ENCODE assay signal across 29 cellular contexts in the genomic region with DNA sequence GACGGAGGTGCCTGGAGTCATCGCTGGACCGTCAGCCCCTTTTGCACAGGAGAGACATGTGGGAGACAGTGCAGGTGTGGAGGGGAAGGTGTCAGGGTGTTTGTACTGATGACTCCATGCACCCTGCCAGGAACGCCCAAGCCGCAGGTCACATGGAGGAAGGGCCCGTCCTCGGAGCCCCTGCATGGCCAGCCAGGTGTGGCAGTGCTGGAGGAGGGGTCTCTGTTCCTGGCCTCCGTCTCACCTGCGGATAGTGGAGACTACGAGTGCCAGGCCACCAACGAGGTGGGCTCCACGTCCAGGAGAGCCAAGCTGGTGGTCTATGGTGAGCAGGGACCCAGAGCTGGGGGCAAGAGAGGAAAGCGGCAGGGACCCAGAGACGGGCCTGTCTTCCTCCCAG.
"Had no signal": no experiment of that assay in that cellular context is flagged by ENCODE, and none has a peak within 500 bp of the region (broad histone marks: within the 10 kb centered on the region; RNA-seq: fewer than 3 reads in every experiment).

No MANE protein-coding gene starts in this region.

- H3K36me3 ChIP-seq: ovary, right lobe of liver, suprapubic skin, tibial artery, transverse colon, upper lobe of right lung, uterus had no signal

- H3K9ac ChIP-seq: parathyroid adenoma had no signal

- DNase-seq: naive thymus-derived CD4-positive, alpha-beta T cell; natural killer cell; occipital lobe; ovary; psoas muscle; right cardiac atrium; right lobe of liver; sigmoid colon; small intestine; stimulated activated CD4-positive, alpha-beta T cell treated with anti-CD3 and anti-CD28 coated beads, Interleukin-12 subunit alpha, Interleukin-12 subunit beta, amount 100 ng/mL, for 4 hours; stimulated activated CD4-positive, alpha-beta T cell treated with anti-CD3 and anti-CD28 coated beads, Interleukin-1b, Interleukin-23, amount 100 ng/mL, for 48 hours; stimulated activated CD4-positive, alpha-beta T cell treated with anti-CD3 and anti-CD28 coated beads, Interleukin-4, amount 100 ng/mL, for 1 hour; stimulated activated CD4-positive, alpha-beta T cell treated with anti-CD3 and anti-CD28 coated beads, Interleukin-4, amount 100 ng/mL, for 4 hours; stimulated activated CD8-positive, alpha-beta memory T cell treated with anti-CD3 and anti-CD28 coated beads, Interleukin-4, amount 100 ng/mL, for 48 hours; stimulated activated naive CD4-positive, alpha-beta T cell; stimulated activated naive CD8-positive, alpha-beta T cell treated with anti-CD3 and anti-CD28 coated beads, Interleukin-15, amount 100 ng/mL, for 72 hours; stimulated activated naive CD8-positive, alpha-beta T cell treated with anti-CD3 and anti-CD28 coated beads, Interleukin-15, Interleukin-2, amounts not matched to agents 100 U/mL and 50 U/mL, for 24 hours; substantia nigra; testis; tibial artery; transverse colon; upper lobe of right lung; uterus had no signal

- H3K9me3 Mint-ChIP-seq: naive thymus-derived CD4-positive, alpha-beta T cell; natural killer cell; nephron; stimulated activated memory B cell treated with anti-CD40 and anti-IgM and Interleukin-4, amounts not matched to agents 10 μg/mL and 1 μg/mL and 100 μg/mL, for 72 hours; stimulated activated naive CD8-positive, alpha-beta T cell treated with anti-CD3 and anti-CD28 coated beads, Interleukin-15, amount 100 ng/mL, for 72 hours; type B pancreatic cell had no signal

- H3K79me2 ChIP-seq: parathyroid adenoma had no signal

- H3K27me3 Mint-ChIP-seq: naive thymus-derived CD4-positive, alpha-beta T cell; progenitor cell of endocrine pancreas; stimulated activated memory B cell treated with anti-CD40 and anti-IgM and Interleukin-4, amounts not matched to agents 10 μg/mL and 1 μg/mL and 100 μg/mL, for 72 hours; stimulated activated naive CD8-positive, alpha-beta T cell treated with anti-CD3 and anti-CD28 coated beads, Interleukin-15, amount 100 ng/mL, for 72 hours; type B pancreatic cell had no signal

- H3K27me3 ChIP-seq: ovary, right lobe of liver, sigmoid colon, suprapubic skin, testis, transverse colon, upper lobe of right lung, uterus had no signal

- H3K4me1 Mint-ChIP-seq: naive thymus-derived CD4-positive, alpha-beta T cell; natural killer cell; nephron; stimulated activated naive CD8-positive, alpha-beta T cell treated with anti-CD3 and anti-CD28 coated beads, Interleukin-15, amount 100 ng/mL, for 72 hours had no signal

- H3K27ac ChIP-seq: ovary, parathyroid adenoma, psoas muscle, right lobe of liver, suprapubic skin, testis, tibial artery, transverse colon, upper lobe of right lung, uterus had no signal

- H3K27ac Mint-ChIP-seq: naive thymus-derived CD4-positive, alpha-beta T cell; natural killer cell; nephron; progenitor cell of endocrine pancreas; stimulated activated memory B cell treated with anti-CD40 and anti-IgM and Interleukin-4, amounts not matched to agents 10 μg/mL and 1 μg/mL and 100 μg/mL, for 72 hours; type B pancreatic cell had no signal

- H3K9me3 ChIP-seq: ovary, psoas muscle, right lobe of liver, sigmoid colon, suprapubic skin, testis, tibial artery, transverse colon, upper lobe of right lung, uterus had no signal

- H3K4me3 Mint-ChIP-seq: naive thymus-derived CD4-positive, alpha-beta T cell; natural killer cell; nephron; stimulated activated memory B cell treated with anti-CD40 and anti-IgM and Interleukin-4, amounts not matched to agents 10 μg/mL and 1 μg/mL and 100 μg/mL, for 72 hours; stimulated activated naive CD8-positive, alpha-beta T cell treated with anti-CD3 and anti-CD28 coated beads, Interleukin-15, amount 100 ng/mL, for 72 hours; type B pancreatic cell had no signal

- H3K4me1 ChIP-seq: parathyroid adenoma, psoas muscle, right lobe of liver, testis, tibial artery, upper lobe of right lung, uterus had no signal

- H3K36me3 Mint-ChIP-seq: naive thymus-derived CD4-positive, alpha-beta T cell; natural killer cell; stimulated activated memory B cell treated with anti-CD40 and anti-IgM and Interleukin-4, amounts not matched to agents 10 μg/mL and 1 μg/mL and 100 μg/mL, for 72 hours; type B pancreatic cell had no signal

- ATAC-seq: naive thymus-derived CD4-positive, alpha-beta T cell; natural killer cell; psoas muscle; right cardiac atrium; right lobe of liver; stimulated activated memory B cell treated with anti-CD40 and anti-IgM and Interleukin-4, amounts not matched to agents 10 μg/mL and 1 μg/mL and 100 μg/mL, for 72 hours; stimulated activated naive CD8-positive, alpha-beta T cell treated with anti-CD3 and anti-CD28 coated beads, Interleukin-15, amount 100 ng/mL, for 72 hours; stimulated activated naive CD8-positive, alpha-beta T cell treated with anti-CD3 and anti-CD28 coated beads, Interleukin-15, Interleukin-2, amounts not matched to agents 100 U/mL and 50 U/mL, for 24 hours; upper lobe of right lung had no signal

- H2AFZ ChIP-seq: parathyroid adenoma had no signal

- H3K4me3 ChIP-seq: ovary, psoas muscle, right lobe of liver, sigmoid colon, suprapubic skin, testis, tibial artery, transverse colon, upper lobe of right lung, uterus had no signal
